In genomic region chr13:50320297-50320862, GRCh38 we compare ENCODE assay signal across 9 cellular contexts.
DNase-seq lines count a peak whose midpoint lies in the region; ATAC-seq and TF ChIP-seq lines count a peak whose summit lies in the region.
"Had no signal": no experiment of that assay in that cellular context is flagged by ENCODE, and none has a peak within 500 bp of the region (broad histone marks: within the 10 kb centered on the region; RNA-seq: fewer than 3 reads in every experiment).

No MANE protein-coding gene starts in this region.

- H3K27me3 Mint-ChIP-seq in progenitor cell of endocrine pancreas: no peaks in the 10 kb centered on the region

- no peak overlapping the region for H3K4me3 Mint-ChIP-seq in progenitor cell of endocrine pancreas (ENCODE audit: low read depth)

- H3K9me3 ChIP-seq in OCI-LY7 (ENCODE audit: low read length): no peaks in the 10 kb centered on the region

- POLR2A ChIA-PET in OCI-LY7 (lab: Charles Lee): interaction anchor here (1.2 kb wide), 1 partner anchor 11 kb away, joined by 3 read pairs; no protein-coding TSS in a partner anchor

- H4K20me1 ChIP-seq in OCI-LY7 (ENCODE audit: insufficient read depth, low read length): no peaks in the 10 kb centered on the region

- no peaks in the 10 kb centered on the region for H3K36me3 ChIP-seq in OCI-LY7 (ENCODE audit: insufficient read depth, low read length)

- in situ Hi-C loops in KBM-7 (cut with MboI; ENCODE audit: low pct_unique_long_range_greater_than_20kb, low sequenced_read_pairs): no loop called here

- H3K4me2 ChIP-seq in OCI-LY7 (ENCODE audit: low read length): no peak overlapping the region

- no peaks in the 10 kb centered on the region for H3K4me1 ChIP-seq in OCI-LY7 (ENCODE audit: insufficient read depth, low read length, poor library complexity, severe bottlenecking)

- ATAC-seq in esophagus mucosa: peak; percentile 49
- no peak for ATAC-seq in HG03196 (IDR thresholded peaks at IDR 0.05; ENCODE audit: unreplicated experiment)

- H3K4me1 Mint-ChIP-seq in progenitor cell of endocrine pancreas (ENCODE audit: low read depth): peaks cover 23% of the 10 kb centered on the region

- H3K36me3 Mint-ChIP-seq in progenitor cell of endocrine pancreas (ENCODE audit: insufficient read depth): peaks cover 1% of the 10 kb centered on the region

- H3K9me3 Mint-ChIP-seq in progenitor cell of endocrine pancreas (ENCODE audit: low read depth): peaks cover 7% of the 10 kb centered on the region

- CTCF ChIA-PET in OCI-LY7 (lab: Charles Lee; ENCODE audit: unreplicated experiment): no interaction called here

- 0 out of 2 replicates have a peak overlapping the region, but pooled peaks have one; percentile 13 for H2AFZ ChIP-seq in OCI-LY7 (ENCODE audit: low read length)

- peak overlapping the region; percentile 87 for H3K27ac Mint-ChIP-seq in progenitor cell of endocrine pancreas

- TF ChIP-seq CTCF in OCI-LY7 (conservative IDR thresholded peaks at IDR 0.05; ENCODE audit: low read length) (no peak), progenitor cell of endocrine pancreas (IDR thresholded peaks at IDR 0.05; ENCODE audit: unreplicated experiment) (no peak)

- no peaks in the 10 kb centered on the region for H3K79me2 ChIP-seq in OCI-LY7 (ENCODE audit: insufficient read depth, low read depth, low read length)

- BruUV-seq in OCI-LY7 (replicated peaks; lab: Mats Ljungman, UMichigan): no TSS peak

- no peak overlapping the region for H3K27ac ChIP-seq in OCI-LY7 (ENCODE audit: low read depth, low read length, poor library complexity, severe bottlenecking)

- H3K9me2 ChIP-seq in OCI-LY7 (ENCODE audit: insufficient read depth, low read length): no peaks in the 10 kb centered on the region

- no peak overlapping the region for H3K4me3 ChIP-seq in OCI-LY7 (ENCODE audit: low read depth, low read length, poor library complexity, severe bottlenecking)

- intact Hi-C loops in OCI-LY7 (cut with micrococcal nuclease; ENCODE audit: unreplicated experiment): no loop called here

- peak; percentile 82 for DNase-seq in ELR (ENCODE audit: low read depth)
- DNase-seq in OCI-LY7 (ENCODE audit: low spot score): no peak
- no peak for DNase-seq in progenitor cell of endocrine pancreas (ENCODE audit: low spot score, unreplicated experiment)
- no peak for DNase-seq in stimulated activated CD4-positive, alpha-beta T cell treated with anti-CD3 and anti-CD28 coated beads, Interleukin-12 subunit alpha, Interleukin-12 subunit beta, amount 100 ng/mL, for 4 hours
- DNase-seq in KBM-7: no peak
- no peak for DNase-seq in DMS 273 treated with DMSO at 0.1 percent for 48 hours (lab: John Stamatoyannopoulos, UW)
- DNase-seq: stimulated activated naive CD4-positive, alpha-beta T cell had no signal
